In the genomic region with DNA sequence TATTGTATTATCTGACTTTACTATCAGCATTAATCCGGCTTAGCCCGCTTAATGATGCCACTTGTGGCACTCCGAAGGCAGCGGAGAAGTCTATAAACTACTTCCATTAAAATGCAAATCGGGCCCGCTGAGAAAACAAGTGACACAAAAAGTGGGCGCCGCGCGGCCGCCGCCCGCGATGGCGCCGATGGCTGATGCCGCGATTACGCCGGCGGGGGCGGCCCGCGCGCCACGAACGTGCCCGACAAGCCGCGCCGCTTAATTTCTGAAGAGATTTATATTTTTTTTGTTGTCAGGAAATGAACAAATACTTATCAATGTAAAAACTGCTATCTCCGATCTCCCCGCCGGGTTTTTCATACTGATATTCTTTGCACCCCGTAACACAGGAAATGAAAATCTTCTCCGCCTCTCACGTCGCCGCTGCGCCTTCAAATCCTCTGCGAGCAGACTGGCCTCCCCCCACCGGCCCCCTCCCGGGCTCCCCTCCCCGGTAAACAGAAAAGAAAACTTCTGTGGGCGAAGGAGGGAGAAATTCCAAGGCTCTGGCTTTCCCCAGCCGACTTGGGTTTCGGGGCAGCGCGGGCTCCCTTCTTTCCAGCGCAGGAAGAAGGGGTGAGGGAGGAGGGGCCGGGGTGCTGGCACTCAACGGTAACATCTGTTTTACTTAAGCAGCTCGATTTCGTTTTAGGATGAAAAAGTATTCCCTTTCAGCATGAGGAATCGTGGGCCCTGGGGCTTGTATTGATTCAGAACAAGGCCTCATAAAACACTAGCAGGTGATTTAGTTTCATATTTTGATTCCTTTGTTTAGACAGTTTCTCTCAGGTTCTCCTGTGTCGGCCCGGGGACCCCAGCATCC, we compare ENCODE assay signal across 9 cellular contexts.
DNase-seq lines count a peak whose midpoint lies in the region; ATAC-seq, FAIRE-seq and TF ChIP-seq lines count a peak whose summit lies in the region.
"Had no signal": no experiment of that assay in that cellular context is flagged by ENCODE, and none has a peak within 500 bp of the region (broad histone marks: within the 10 kb centered on the region; RNA-seq: fewer than 3 reads in every experiment).

No MANE protein-coding gene starts in this region.

- H3K9me3 ChIP-seq in ascending aorta (no peaks in the 10 kb centered on the region), iPS-18c (ENCODE audit: control insufficient read depth, insufficient read depth, low read length) (no peaks in the 10 kb centered on the region), small intestine (ENCODE audit: control insufficient read depth, low read depth) (no peaks in the 10 kb centered on the region)

- peaks cover 11% of the 10 kb centered on the region for H3K27me3 ChIP-seq in ascending aorta
- peaks cover 6 to 13% of the 10 kb centered on the region in 2 donors for H3K27me3 ChIP-seq in small intestine (ENCODE audit: control insufficient read depth in 2 of 2, insufficient read depth in 2 of 2, low read length in 2 of 2)

- 0 to 3% (median 1%) methylated on average over 56 to 57 of the region's 57 CpGs for WGBS in small intestine, 3 donors

- no peak for TF ChIP-seq CTCF in ascending aorta (IDR thresholded peaks at IDR 0.05)

- intact Hi-C loops in ascending aorta (cut with DNase I): no loop called here

- FAIRE-seq in small intestine (lab: Jason Lieb, UNC): no peak
- FAIRE-seq: TTC549 had no signal

- no peaks in the 10 kb centered on the region for H3K36me3 ChIP-seq in ascending aorta
- H3K36me3 ChIP-seq in small intestine (ENCODE audit: control insufficient read depth in 2 of 2, insufficient read depth in 2 of 2, low read length in 2 of 2): no peaks in the 10 kb centered on the region

- H3K27ac ChIP-seq in ascending aorta (no peak overlapping the region), small intestine (ENCODE audit: low read depth in 1 of 2, low read length in 1 of 2) (no peak overlapping the region)

- peak; percentile 82 for ATAC-seq in GM18502 (IDR thresholded peaks at IDR 0.05; ENCODE audit: poor library complexity, unreplicated experiment)
- peak; percentile 70 for ATAC-seq in HG02798 (IDR thresholded peaks at IDR 0.05; ENCODE audit: poor library complexity, unreplicated experiment)
- ATAC-seq in GM19324 (IDR thresholded peaks at IDR 0.05; ENCODE audit: low FRiP score, unreplicated experiment): no peak

- peak; percentile 29 to 90 (median 54) for DNase-seq in T-helper 2 cell
- no peak for DNase-seq in ascending aorta (ENCODE audit: low spot score in 2 of 2)
- peak; percentile 5 for DNase-seq in small intestine
- DNase-seq in NK-92 (lab: John Stamatoyannopoulos, UW; ENCODE audit: unreplicated experiment): no peak

- H3K4me3 ChIP-seq in ascending aorta: peak overlapping the region; percentile 49 to 70
- H3K4me3 ChIP-seq in iPS-18c (ENCODE audit: insufficient read depth, low read depth, low read length): peak overlapping the region; percentile 35
- peak overlapping the region; percentile 53 to 58 for H3K4me3 ChIP-seq in small intestine (ENCODE audit: low read depth in 1 of 2, low read length in 2 of 2)

- no peaks in the 10 kb centered on the region for H3K4me1 ChIP-seq in ascending aorta
- no peaks in the 10 kb centered on the region for H3K4me1 ChIP-seq in small intestine (ENCODE audit: control insufficient read depth in 2 of 2, insufficient read depth in 1 of 2, low read depth in 1 of 2, low read length in 1 of 2)

Comparison
In these comparisons a context has a peak if more than half of its experiments do, and no peak if none do; other contexts are left out.
1. DNase-seq: peak in T-helper 2 cell (5 of 5) and small intestine (single experiment); none in ascending aorta (0 of 2) and NK-92 (single experiment).
2. Peak in every context shown above with its lines, with median percentiles within 50 percentile points of each other: H3K4me3 ChIP-seq.